12 cellular contexts compared by ENCODE assay signal in genomic region chr4:53136954-53137353, GRCh38.
DNase-seq lines count a peak whose midpoint lies in the region; ATAC-seq lines count a peak whose summit lies in the region.
"Had no signal": no experiment of that assay in that cellular context is flagged by ENCODE, and none has a peak within 500 bp of the region (broad histone marks: within the 10 kb centered on the region; RNA-seq: fewer than 3 reads in every experiment).

No MANE protein-coding gene starts in this region.

- peaks cover 43% of the 10 kb centered on the region for H3K36me3 Mint-ChIP-seq in activated CD4-positive, alpha-beta T cell treated with anti-CD3 and anti-CD28 coated beads for 36 hours (ENCODE audit: low read depth)
- H3K36me3 Mint-ChIP-seq in activated T-cell treated with anti-CD3 and anti-CD28 coated beads, Interleukin-2, amount 50 U/mL, for 72 hours (ENCODE audit: insufficient read depth in 2 of 2) = peaks cover 7 to 20% of the 10 kb centered on the region in 2 donors
- H3K36me3 Mint-ChIP-seq in activated T-helper 17 cell treated with anti-CD3 and anti-CD28 coated beads, Interleukin-2, amount 50 U/mL, for 72 hours (ENCODE audit: low read depth) = peaks cover 12% of the 10 kb centered on the region
- no peaks in the 10 kb centered on the region for H3K36me3 Mint-ChIP-seq in stimulated activated effector memory CD8-positive, alpha-beta T cell treated with anti-CD3 and anti-CD28 coated beads, Interleukin-12 subunit alpha, Interleukin-12 subunit beta, amount 100 ng/mL, for 72 hours

- H3K4me3 Mint-ChIP-seq in activated CD4-positive, alpha-beta T cell treated with anti-CD3 and anti-CD28 coated beads for 36 hours = no peak overlapping the region
- peak overlapping the region in 1 of 2 donors; percentile 1 for H3K4me3 Mint-ChIP-seq in activated T-cell treated with anti-CD3 and anti-CD28 coated beads, Interleukin-2, amount 50 U/mL, for 72 hours
- H3K4me3 Mint-ChIP-seq in activated T-helper 17 cell treated with anti-CD3 and anti-CD28 coated beads, Interleukin-2, amount 50 U/mL, for 72 hours = no peak overlapping the region
- H3K4me3 Mint-ChIP-seq in stimulated activated effector memory CD8-positive, alpha-beta T cell treated with anti-CD3 and anti-CD28 coated beads, Interleukin-12 subunit alpha, Interleukin-12 subunit beta, amount 100 ng/mL, for 72 hours = no peak overlapping the region
- H3K4me3 Mint-ChIP-seq: CD4-positive, alpha-beta T cell had no signal

- peak; percentile 12 for DNase-seq in activated CD4-positive, alpha-beta T cell treated with anti-CD3 and anti-CD28 coated beads for 36 hours
- DNase-seq in activated CD4-positive, alpha-beta T cell treated with anti-CD3 and anti-CD28 coated beads, Interleukin-2, amount 50 U/mL, for 1 hour = no peak
- DNase-seq in activated T-cell treated with anti-CD3 and anti-CD28 coated beads, Interleukin-2, amount 50 U/mL, for 72 hours = no peak
- DNase-seq in activated T-cell treated with anti-CD3 and anti-CD28 coated beads, Interleukin-2, amount 50 U/mL, for 48 hours = no peak
- no peak for DNase-seq in stimulated activated effector memory CD8-positive, alpha-beta T cell treated with anti-CD3 and anti-CD28 coated beads, Interleukin-12 subunit alpha, Interleukin-12 subunit beta, amount 100 ng/mL, for 72 hours (ENCODE audit: low spot score in 2 of 2)
- no peak for DNase-seq in NCI-H146 treated with DMSO at 0.1 percent for 48 hours (lab: John Stamatoyannopoulos, UW; ENCODE audit: unreplicated experiment)
- DNase-seq: AML-193; Caco-2; CD4-positive, alpha-beta T cell; GM23248 had no signal

- POLR2A ChIA-PET in activated CD4-positive, alpha-beta T cell treated with anti-CD3 and anti-CD28 coated beads for 36 hours (lab: Charles Lee) = no interaction called here

- peaks cover 40% of the 10 kb centered on the region for H3K4me1 Mint-ChIP-seq in activated CD4-positive, alpha-beta T cell treated with anti-CD3 and anti-CD28 coated beads for 36 hours
- H3K4me1 Mint-ChIP-seq in activated T-cell treated with anti-CD3 and anti-CD28 coated beads, Interleukin-2, amount 50 U/mL, for 72 hours (ENCODE audit: low read depth) = peaks cover 42% of the 10 kb centered on the region
- H3K4me1 Mint-ChIP-seq in activated T-helper 17 cell treated with anti-CD3 and anti-CD28 coated beads, Interleukin-2, amount 50 U/mL, for 72 hours = peaks cover 4% of the 10 kb centered on the region
- peaks cover 19% of the 10 kb centered on the region for H3K4me1 Mint-ChIP-seq in stimulated activated effector memory CD8-positive, alpha-beta T cell treated with anti-CD3 and anti-CD28 coated beads, Interleukin-12 subunit alpha, Interleukin-12 subunit beta, amount 100 ng/mL, for 72 hours

- H3K27ac Mint-ChIP-seq in activated CD4-positive, alpha-beta T cell treated with anti-CD3 and anti-CD28 coated beads for 36 hours = peak overlapping the region; percentile 45
- no peak overlapping the region for H3K27ac Mint-ChIP-seq in activated T-cell treated with anti-CD3 and anti-CD28 coated beads, Interleukin-2, amount 50 U/mL, for 72 hours
- peak overlapping the region; percentile 31 for H3K27ac Mint-ChIP-seq in activated T-helper 17 cell treated with anti-CD3 and anti-CD28 coated beads, Interleukin-2, amount 50 U/mL, for 72 hours
- H3K27ac Mint-ChIP-seq in stimulated activated effector memory CD8-positive, alpha-beta T cell treated with anti-CD3 and anti-CD28 coated beads, Interleukin-12 subunit alpha, Interleukin-12 subunit beta, amount 100 ng/mL, for 72 hours = no peak overlapping the region
- H3K27ac Mint-ChIP-seq: CD4-positive, alpha-beta T cell had no signal

- intact Hi-C loops in activated CD4-positive, alpha-beta T cell treated with anti-CD3 and anti-CD28 coated beads for 36 hours (cut with DNase I, micrococcal nuclease) = loop anchor here in 1 of 2 experiments (10.0 kb wide), 2 partner anchors 122 to 422 kb away; no protein-coding TSS in a partner anchor

- peak; percentile 47 for ATAC-seq in activated CD4-positive, alpha-beta T cell treated with anti-CD3 and anti-CD28 coated beads for 36 hours
- peak; percentile 23 to 43 for ATAC-seq in activated T-cell treated with anti-CD3 and anti-CD28 coated beads, Interleukin-2, amount 50 U/mL, for 72 hours (replicated peaks in 1 of 2)
- ATAC-seq in activated T-helper 17 cell treated with anti-CD3 and anti-CD28 coated beads, Interleukin-2, amount 50 U/mL, for 72 hours (replicated peaks) = peak; percentile 63
- peak; percentile 33 for ATAC-seq in stimulated activated effector memory CD8-positive, alpha-beta T cell treated with anti-CD3 and anti-CD28 coated beads, Interleukin-12 subunit alpha, Interleukin-12 subunit beta, amount 100 ng/mL, for 72 hours
- ATAC-seq: A549 had no signal

- CTCF ChIA-PET in activated CD4-positive, alpha-beta T cell treated with anti-CD3 and anti-CD28 coated beads for 36 hours (lab: Charles Lee) = no interaction called here

- H3K9me3 Mint-ChIP-seq in activated CD4-positive, alpha-beta T cell treated with anti-CD3 and anti-CD28 coated beads for 36 hours (ENCODE audit: low read depth) = no peaks in the 10 kb centered on the region
- peaks cover 0 to 3% of the 10 kb centered on the region in 2 donors for H3K9me3 Mint-ChIP-seq in activated T-cell treated with anti-CD3 and anti-CD28 coated beads, Interleukin-2, amount 50 U/mL, for 72 hours
- peaks cover 4% of the 10 kb centered on the region for H3K9me3 Mint-ChIP-seq in activated T-helper 17 cell treated with anti-CD3 and anti-CD28 coated beads, Interleukin-2, amount 50 U/mL, for 72 hours
- H3K9me3 Mint-ChIP-seq in stimulated activated effector memory CD8-positive, alpha-beta T cell treated with anti-CD3 and anti-CD28 coated beads, Interleukin-12 subunit alpha, Interleukin-12 subunit beta, amount 100 ng/mL, for 72 hours = no peaks in the 10 kb centered on the region

- no peaks in the 10 kb centered on the region for H3K27me3 Mint-ChIP-seq in activated CD4-positive, alpha-beta T cell treated with anti-CD3 and anti-CD28 coated beads for 36 hours
- H3K27me3 Mint-ChIP-seq in activated T-cell treated with anti-CD3 and anti-CD28 coated beads, Interleukin-2, amount 50 U/mL, for 72 hours (ENCODE audit: low read depth) = no peaks in the 10 kb centered on the region
- no peaks in the 10 kb centered on the region for H3K27me3 Mint-ChIP-seq in activated T-helper 17 cell treated with anti-CD3 and anti-CD28 coated beads, Interleukin-2, amount 50 U/mL, for 72 hours
- H3K27me3 Mint-ChIP-seq: CD4-positive, alpha-beta T cell had no signal

Comparison
In these comparisons a context has a peak if more than half of its experiments do, and no peak if none do; other contexts are left out.
1. H3K27ac Mint-ChIP-seq: peak in activated CD4-positive, alpha-beta T cell treated with anti-CD3 and anti-CD28 coated beads for 36 hours (single experiment) and activated T-helper 17 cell treated with anti-CD3 and anti-CD28 coated beads, Interleukin-2, amount 50 U/mL, for 72 hours (single experiment); none in activated T-cell treated with anti-CD3 and anti-CD28 coated beads, Interleukin-2, amount 50 U/mL, for 72 hours (single experiment) and stimulated activated effector memory CD8-positive, alpha-beta T cell treated with anti-CD3 and anti-CD28 coated beads, Interleukin-12 subunit alpha, Interleukin-12 subunit beta, amount 100 ng/mL, for 72 hours (single experiment).
2. Peak in every context shown above with its lines, with median percentiles within 50 percentile points of each other: ATAC-seq.